8 cellular contexts compared by ENCODE assay signal in the genomic region with DNA sequence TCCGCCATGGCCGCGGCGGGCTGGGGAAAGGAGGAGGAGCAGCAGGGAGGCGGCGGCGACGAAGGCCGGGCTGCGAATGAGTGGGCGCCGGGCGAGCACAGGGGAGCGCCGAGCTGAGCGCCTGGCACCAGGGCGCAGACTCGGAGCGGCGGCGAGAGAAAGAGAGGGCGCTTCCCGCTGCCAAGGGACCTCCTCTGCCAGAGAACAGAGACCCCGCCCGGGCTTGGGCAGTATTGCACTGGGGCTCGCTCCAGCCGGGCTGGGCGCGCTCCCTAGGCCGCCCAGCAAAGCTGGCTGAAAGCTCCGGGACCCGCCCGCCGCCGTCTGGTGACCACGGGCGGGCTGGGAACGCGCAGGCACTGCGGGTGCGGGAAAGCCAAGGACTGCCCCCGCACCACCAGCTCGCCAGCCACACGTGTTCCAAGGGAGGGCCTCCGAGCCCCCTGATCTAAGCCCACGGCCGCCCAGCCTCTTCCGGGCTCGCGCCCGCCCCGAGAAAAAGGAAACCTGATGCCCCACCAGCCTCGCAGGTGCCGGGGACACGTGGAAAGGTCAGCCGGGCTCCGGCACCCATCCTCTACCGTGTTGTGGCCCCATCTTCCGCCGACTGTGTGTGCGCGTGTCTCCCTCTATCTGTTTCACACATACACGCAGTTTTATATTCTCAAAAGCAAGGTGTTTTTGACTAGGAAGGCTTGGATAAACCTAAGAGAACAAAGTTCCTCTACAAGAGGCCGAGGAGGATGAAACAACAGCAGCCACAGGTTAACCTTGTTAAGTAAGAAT. TPM values are rescaled to one million over a fixed set of nuclear protein-coding genes. Genes with fewer than 3 reads are reported as not detected.
A peak's percentile ranks its signal among the peaks of the same experiment; 100 is the strongest.
DNase-seq lines count a peak whose midpoint lies in the region; ATAC-seq and TF ChIP-seq lines count a peak whose summit lies in the region.

A gene (minus strand): TSS at position 140 of the 786 bp plus-strand sequence. CDS start 132 bp downstream, at position 8.

- H3K27ac Mint-ChIP-seq in naive B cell, result peak within 1 kb of the TSS; percentile 90 to 98 (median 98)
- H3K27ac Mint-ChIP-seq in stimulated activated memory B cell treated with anti-CD40 and anti-IgM and Interleukin-4, amounts not matched to agents 10 μg/mL and 1 μg/mL and 100 μg/mL, for 72 hours, result peak within 1 kb of the TSS; percentile 91

- H3K27me3 ChIP-seq in DND-41 (ENCODE audit: insufficient read depth, low read length, poor library complexity) (no peaks in the 10 kb centered on the region), KMS-11 (ENCODE audit: insufficient read depth, low read depth) (no peaks in the 10 kb centered on the region), Panc1 (ENCODE audit: control insufficient read depth, insufficient read depth, low read length) (no peaks in the 10 kb centered on the region), esophagus muscularis mucosa (no peaks in the 10 kb centered on the region)

- no TSS peak for BruUV-seq in Panc1 (replicated peaks; lab: Mats Ljungman, UMichigan)

- intact Hi-C loops in Panc1 (cut with micrococcal nuclease; ENCODE audit: unreplicated experiment), result loop anchor here (2.0 to 5.0 kb wide), 2 partner anchors 70 to 279 kb away; no protein-coding TSS in a partner anchor
- intact Hi-C loops in esophagus muscularis mucosa (cut with DNase I), result loop anchor here (2.0 to 5.0 kb wide), 3 partner anchors 42 to 279 kb away; no protein-coding TSS in a partner anchor

- H3K79me2 ChIP-seq in DND-41 (ENCODE audit: insufficient read depth, low read length) (peaks cover 54% of the 10 kb centered on the region), KMS-11 (ENCODE audit: insufficient read depth, low read depth) (peaks cover 42% of the 10 kb centered on the region; the same call in 1 of the 2 replicates)

- H3K4me3 ChIP-seq in DND-41 (ENCODE audit: low read depth in 1 of 2, low read length in 2 of 2), result peak within 1 kb of the TSS; percentile 95
- no peak within 1 kb of the TSS for H3K4me3 ChIP-seq in KMS-11 (IDR thresholded peaks at IDR 0.05; ENCODE audit: insufficient read depth, low read depth, low read length)
- H3K4me3 ChIP-seq in Panc1 (ENCODE audit: low read depth in 2 of 2, low read length in 2 of 2), result peak within 1 kb of the TSS; percentile 91 to 98
- H3K4me3 ChIP-seq in esophagus muscularis mucosa, result peak within 1 kb of the TSS; percentile 86 to 99 (median 90)

- whole genome bisulfite sequencing in esophagus muscularis mucosa, result 1% methylated on average over 24 of the region's 64 CpGs

- DNase-seq in DND-41 (peak; percentile 91), Panc1 (ENCODE audit: low read depth, low spot score) (peak; percentile 71), esophagus muscularis mucosa (ENCODE audit: extremely low spot score) (peak; percentile 97), naive B cell (peak; percentile 95)
- peak; percentile 93 to 95 for DNase-seq in activated T-cell treated with anti-CD3 and anti-CD28 coated beads, Interleukin-2, amount 50 U/mL, for 48 hours

- peaks cover 52 to 61% (median 58%) of the 10 kb centered on the region in 3 donors for H3K4me1 Mint-ChIP-seq in naive B cell
- H3K4me1 Mint-ChIP-seq in stimulated activated memory B cell treated with anti-CD40 and anti-IgM and Interleukin-4, amounts not matched to agents 10 μg/mL and 1 μg/mL and 100 μg/mL, for 72 hours, result peaks cover 57% of the 10 kb centered on the region

- TF ChIP-seq EP300 in esophagus muscularis mucosa (IDR thresholded peaks at IDR 0.05), result no peak

- no peaks in the 10 kb centered on the region for H3K36me3 Mint-ChIP-seq in naive B cell
- H3K36me3 Mint-ChIP-seq in stimulated activated memory B cell treated with anti-CD40 and anti-IgM and Interleukin-4, amounts not matched to agents 10 μg/mL and 1 μg/mL and 100 μg/mL, for 72 hours, result peaks cover 6% of the 10 kb centered on the region

- no peaks in the 10 kb centered on the region for H3K9me3 Mint-ChIP-seq in naive B cell
- no peaks in the 10 kb centered on the region for H3K9me3 Mint-ChIP-seq in stimulated activated memory B cell treated with anti-CD40 and anti-IgM and Interleukin-4, amounts not matched to agents 10 μg/mL and 1 μg/mL and 100 μg/mL, for 72 hours

- H3K4me3 Mint-ChIP-seq in naive B cell, result peak within 1 kb of the TSS; percentile 87 to 99 (median 98)
- peak within 1 kb of the TSS; percentile 92 for H3K4me3 Mint-ChIP-seq in stimulated activated memory B cell treated with anti-CD40 and anti-IgM and Interleukin-4, amounts not matched to agents 10 μg/mL and 1 μg/mL and 100 μg/mL, for 72 hours

- H3K36me3 ChIP-seq in DND-41 (ENCODE audit: insufficient read depth, low read length) (peaks cover 4% of the 10 kb centered on the region; the same call in 1 of the 2 replicates), KMS-11 (ENCODE audit: insufficient read depth) (no peaks in the 10 kb centered on the region), Panc1 (ENCODE audit: control insufficient read depth, insufficient read depth, low read length) (peaks cover 2% of the 10 kb centered on the region; the same call in 1 of the 2 replicates), esophagus muscularis mucosa (no peaks in the 10 kb centered on the region)

- peak; percentile 89 for ATAC-seq in DND-41 (ENCODE audit: insufficient read depth, low read depth)
- peak; percentile 85 for ATAC-seq in GM21737 (IDR thresholded peaks at IDR 0.05; ENCODE audit: unreplicated experiment)
- ATAC-seq in Panc1, result peak; percentile 95
- ATAC-seq in naive B cell (ENCODE audit: low read depth in 2 of 2), result peak; percentile 78 to 80
- peak; percentile 91 for ATAC-seq in stimulated activated memory B cell treated with anti-CD40 and anti-IgM and Interleukin-4, amounts not matched to agents 10 μg/mL and 1 μg/mL and 100 μg/mL, for 72 hours

- POLR2A ChIA-PET in Panc1 (lab: Charles Lee), result interaction anchor here (0.6 kb wide), 1 partner anchor 127 kb away, joined by 3 read pairs; no protein-coding TSS in a partner anchor

- peak within 1 kb of the TSS; percentile 80 for H3K9ac ChIP-seq in DND-41 (ENCODE audit: low read depth, low read length)
- H3K9ac ChIP-seq in KMS-11, result peak within 1 kb of the TSS; percentile 81

- peak within 1 kb of the TSS; percentile 82 for H2AFZ ChIP-seq in DND-41 (ENCODE audit: low read depth, low read length)
- H2AFZ ChIP-seq in KMS-11 (ENCODE audit: low read depth), result peak within 1 kb of the TSS; percentile 82

- H3K4me2 ChIP-seq in DND-41 (ENCODE audit: insufficient read depth, low read length) (peak within 1 kb of the TSS; percentile 96), KMS-11 (peak within 1 kb of the TSS; percentile 92)

- in situ Hi-C loops in Panc1 (cut with HindIII; ENCODE audit: low pct_unique_long_range_greater_than_20kb, low sequenced_read_pairs), result no loop called here

- H3K4me1 ChIP-seq in DND-41 (ENCODE audit: insufficient read depth, low read length) (peaks cover 43% of the 10 kb centered on the region), KMS-11 (ENCODE audit: low read depth, poor library complexity, severe bottlenecking) (peaks cover 30% of the 10 kb centered on the region), Panc1 (ENCODE audit: control insufficient read depth, insufficient read depth, low read length) (peaks cover 35% of the 10 kb centered on the region), esophagus muscularis mucosa (peaks cover 28 to 62% (median 57%) of the 10 kb centered on the region in 4 donors)

- TF ChIP-seq CTCF in DND-41 (IDR thresholded peaks at IDR 0.05; ENCODE audit: borderline replicate concordance, extremely low read depth, low read length, poor library complexity, severe bottlenecking), result peak; percentile 78
- TF ChIP-seq CTCF in KMS-11 (conservative IDR thresholded peaks at IDR 0.05; ENCODE audit: low read depth, low read length), result peak; percentile 53
- TF ChIP-seq CTCF in Panc1 (IDR thresholded peaks at IDR 0.05), result peak; percentile 96
- TF ChIP-seq CTCF in esophagus muscularis mucosa (IDR thresholded peaks at IDR 0.05), result peak; percentile 75 to 82 (median 79)

- peak within 1 kb of the TSS; percentile 96 for H3K27ac ChIP-seq in DND-41 (ENCODE audit: low read length)
- H3K27ac ChIP-seq in KMS-11, result peak within 1 kb of the TSS; percentile 81
- peak within 1 kb of the TSS; percentile 98 for H3K27ac ChIP-seq in Panc1 (ENCODE audit: low read length)
- peak within 1 kb of the TSS; percentile 92 to 97 (median 94) for H3K27ac ChIP-seq in esophagus muscularis mucosa (replicated peaks in 1 of 4)

- no peaks in the 10 kb centered on the region for H3K27me3 Mint-ChIP-seq in naive B cell
- no peaks in the 10 kb centered on the region for H3K27me3 Mint-ChIP-seq in stimulated activated memory B cell treated with anti-CD40 and anti-IgM and Interleukin-4, amounts not matched to agents 10 μg/mL and 1 μg/mL and 100 μg/mL, for 72 hours

- H4K20me1 ChIP-seq in DND-41 (ENCODE audit: insufficient read depth, low read length) (peaks cover 32% of the 10 kb centered on the region), KMS-11 (ENCODE audit: insufficient read depth) (0 out of 2 replicates have a peak, but pooled peaks cover 3% of the 10 kb centered on the region)

- CTCF ChIA-PET in Panc1 (lab: Charles Lee), result interaction anchor here (0.6 to 1.0 kb wide), 7 partner anchors 70 to 527 kb away, joined by 3 to 5 read pairs (median 3); no protein-coding TSS in a partner anchor

- TF ChIP-seq POLR2A in esophagus muscularis mucosa (IDR thresholded peaks at IDR 0.05; ENCODE audit: low read depth), result peak; percentile 78

- H3K9me3 ChIP-seq in DND-41 (ENCODE audit: insufficient read depth, low read length, severe bottlenecking), result no peaks in the 10 kb centered on the region
- H3K9me3 ChIP-seq in Panc1 (ENCODE audit: control insufficient read depth, insufficient read depth, low read depth, low read length), result no peaks in the 10 kb centered on the region
- no peaks in the 10 kb centered on the region for H3K9me3 ChIP-seq in esophagus muscularis mucosa

RNA-seq across cellular contexts. Expression of the gene that starts here (rescaled TPM):
- total RNA-seq in Panc1 (2021; ENCODE audit: unreplicated experiment) (48.7 TPM), esophagus muscularis mucosa (10 to 100 TPM; 41.4 to 71.0 (median 57.2) TPM)
- 17.2 TPM for polyA plus RNA-seq in Panc1 (2012; ENCODE audit: insufficient read length)
- 10 to 100 TPM in 4 of 6 donors, 1 to 10 TPM in 2; 7.8 to 20.9 (median 11.7) TPM for polyA plus RNA-seq in naive B cell (ENCODE audit: low read depth in 6 of 6)
